ENCODE assay signal across 14 cellular contexts in genomic region chr2:8469709-8470493, GRCh38.
DNase-seq lines count a peak whose midpoint lies in the region; ATAC-seq and TF ChIP-seq lines count a peak whose summit lies in the region.
"Had no signal": no experiment of that assay in that cellular context is flagged by ENCODE, and none has a peak within 500 bp of the region (broad histone marks: within the 10 kb centered on the region; RNA-seq: fewer than 3 reads in every experiment).

No MANE protein-coding gene starts in this region.

- H3K27ac Mint-ChIP-seq in Calu3 (ENCODE audit: unreplicated experiment) (peak overlapping the region; percentile 96), CD14-positive monocyte (no peak overlapping the region)

- no peaks in the 10 kb centered on the region for H3K9me3 ChIP-seq in PC-9 (ENCODE audit: insufficient read depth, low read depth)

- DNase-seq in Calu3 (peak; percentile 70), glomerular visceral epithelial cell (ENCODE audit: extremely low spot score) (peak; percentile 85), PC-9 (no peak), NCI-H226 (no peak), CD14-positive monocyte (ENCODE audit: low spot score) (no peak)
- DNase-seq: COR-L47; naive thymus-derived CD4-positive, alpha-beta T cell; NCI-H1092; NCI-H524 treated with DMSO at 0.1 percent for 48 hours; Right ventricle myocardium superior had no signal

- H3K4me1 Mint-ChIP-seq in Calu3 (ENCODE audit: low read depth, unreplicated experiment) (peaks cover 71% of the 10 kb centered on the region), CD14-positive monocyte (peaks cover 55% of the 10 kb centered on the region)

- no peaks in the 10 kb centered on the region for H3K27me3 Mint-ChIP-seq in Calu3 (ENCODE audit: unreplicated experiment)
- peaks cover 0 to 1% (median 0%) of the 10 kb centered on the region in 3 donors for H3K27me3 Mint-ChIP-seq in CD14-positive monocyte (ENCODE audit: low read depth in 3 of 3)
- H3K27me3 Mint-ChIP-seq: naive thymus-derived CD4-positive, alpha-beta T cell had no signal

- H3K4me3 ChIP-seq in PC-9, result no peak overlapping the region

- no TSS peak for BruUV-seq in Calu3 (replicated peaks; lab: Mats Ljungman, UMichigan)
- BruUV-seq in PC-9 (replicated peaks; lab: Mats Ljungman, UMichigan), result no TSS peak

- H2AFZ ChIP-seq in PC-9, result no peak overlapping the region

- no peak overlapping the region for H3K4me2 ChIP-seq in PC-9

- H3K4me3 Mint-ChIP-seq in Calu3 (ENCODE audit: low read depth, unreplicated experiment) (peak overlapping the region; percentile 42), CD14-positive monocyte (no peak overlapping the region)

- POLR2A ChIA-PET in PC-9 (lab: Charles Lee; ENCODE audit: unreplicated experiment), result no interaction called here

- H3K36me3 Mint-ChIP-seq in Calu3 (ENCODE audit: insufficient read depth, unreplicated experiment) (peaks cover 18% of the 10 kb centered on the region), CD14-positive monocyte (peaks cover 0 to 6% of the 10 kb centered on the region in 2 donors)

- H3K27ac ChIP-seq in PC-9, result no peak overlapping the region

- H4K20me1 ChIP-seq in PC-9 (ENCODE audit: insufficient read depth), result 0 out of 2 replicates have a peak, but pooled peaks cover 3% of the 10 kb centered on the region

- no peaks in the 10 kb centered on the region for H3K9me2 ChIP-seq in PC-9 (ENCODE audit: insufficient read depth)

- H3K36me3 ChIP-seq in PC-9 (ENCODE audit: low read depth), result no peaks in the 10 kb centered on the region

- no peaks in the 10 kb centered on the region for H3K79me2 ChIP-seq in PC-9 (ENCODE audit: low read depth)

- H3K27me3 ChIP-seq in PC-9 (ENCODE audit: insufficient read depth, low read depth), result peaks cover 95% of the 10 kb centered on the region

- H3K9me3 Mint-ChIP-seq in Calu3 (ENCODE audit: low read depth, unreplicated experiment) (no peaks in the 10 kb centered on the region), CD14-positive monocyte (peaks cover 0 to 3% (median 0%) of the 10 kb centered on the region in 7 donors)

- H3F3A ChIP-seq in PC-9 (ENCODE audit: insufficient read depth, low read depth), result no peaks in the 10 kb centered on the region

- no peaks in the 10 kb centered on the region for H3K4me1 ChIP-seq in PC-9 (replicated peaks; ENCODE audit: insufficient read depth)

- peak; percentile 77 for ATAC-seq in GM19463 (IDR thresholded peaks at IDR 0.05; ENCODE audit: unreplicated experiment)
- ATAC-seq in HG03571 (IDR thresholded peaks at IDR 0.05; ENCODE audit: unreplicated experiment), result peak; percentile 58
- no peak for ATAC-seq in HG03442 (IDR thresholded peaks at IDR 0.05; ENCODE audit: unreplicated experiment)
- ATAC-seq: activated CD4-positive, CD25-positive, alpha-beta regulatory T cell treated with anti-CD3 and anti-CD28 coated beads, Interleukin-2, amount 50 U/mL, for 24 hours; naive thymus-derived CD4-positive, alpha-beta T cell had no signal

- intact Hi-C loops in Calu3 (cut with micrococcal nuclease; ENCODE audit: unreplicated experiment) (loop anchor here (2.0 to 10.0 kb wide), 2 partner anchors 13 to 365 kb away; no protein-coding TSS in a partner anchor), PC-9 (cut with micrococcal nuclease; ENCODE audit: unreplicated experiment) (no loop called here), CD14-positive monocyte (cut with micrococcal nuclease) (loop anchor here in 1 of 2 donors (10.0 kb wide), 2 partner anchors 55 to 155 kb away; no protein-coding TSS in a partner anchor)

- TF ChIP-seq CTCF in Calu3 (IDR thresholded peaks at IDR 0.05; ENCODE audit: unreplicated experiment) (no peak), PC-9 (conservative IDR thresholded peaks at IDR 0.05) (no peak), CD14-positive monocyte (IDR thresholded peaks at IDR 0.05) (no peak)

- CTCF ChIA-PET in Calu3 (lab: Charles Lee), result no interaction called here
- CTCF ChIA-PET in PC-9 (lab: Charles Lee), result no interaction called here

Comparison
In these comparisons a context has a peak if more than half of its experiments do, and no peak if none do; other contexts are left out.
1. DNase-seq: peak in Calu3 (single experiment) and glomerular visceral epithelial cell (single experiment); none in PC-9 (0 of 2), NCI-H226 (single experiment) and CD14-positive monocyte (single experiment).